8 cellular contexts compared by ENCODE assay signal in genomic region chr15:34318277-34319079, GRCh38. TPM values are rescaled to one million over a fixed set of nuclear protein-coding genes. Genes with fewer than 3 reads are reported as not detected.
DNase-seq lines count a peak whose midpoint lies in the region; ATAC-seq and TF ChIP-seq lines count a peak whose summit lies in the region.

No MANE protein-coding gene starts in this region.

- H3K27ac ChIP-seq in vagina = peak overlapping the region; percentile 67

- no peaks in the 10 kb centered on the region for H3K27me3 ChIP-seq in vagina

- DNase-seq in DMS 273 (lab: John Stamatoyannopoulos, UW; ENCODE audit: unreplicated experiment) (peak; percentile 4), DMS 273 treated with DMSO at 0.1 percent for 48 hours (lab: John Stamatoyannopoulos, UW) (no peak), LHCN-M2 (ENCODE audit: low read depth) (peak; percentile 51), SW480 (ENCODE audit: low spot score) (peak; percentile 69), mucosa of gallbladder (ENCODE audit: low spot score) (peak; percentile 75), vagina (ENCODE audit: extremely low spot score in 2 of 2) (no peak)

- TF ChIP-seq CTCF in vagina (IDR thresholded peaks at IDR 0.05) = no peak

- peak in 1 of 2 donors; percentile 25 for TF ChIP-seq POLR2A in vagina (IDR thresholded peaks at IDR 0.05)

- H3K4me3 ChIP-seq in vagina = peak overlapping the region; percentile 48 to 56

- no peaks in the 10 kb centered on the region for H3K36me3 ChIP-seq in vagina

- intact Hi-C loops in vagina (cut with DNase I) = no loop called here

- peaks cover 31% of the 10 kb centered on the region for H3K4me1 ChIP-seq in vagina

- ATAC-seq in GM21717 (IDR thresholded peaks at IDR 0.05; ENCODE audit: unreplicated experiment) = peak; percentile 57
- ATAC-seq in esophagus mucosa = peak; percentile 98

- H3K9me3 ChIP-seq in vagina = no peaks in the 10 kb centered on the region

RNA-seq across cellular contexts. Expression of gene SLC12A6, which starts 19.1 kb away (rescaled TPM):
- total RNA-seq in LHCN-M2 (2014; rRNA removed) (11.2 and 12.1 TPM in 2 replicates), esophagus mucosa (48.9 TPM), mucosa of gallbladder (18.3 TPM), vagina (73.4 TPM)
- polyA plus RNA-seq in LHCN-M2 (2012) = 3.4 TPM

RNA-seq across cellular contexts. Expression of gene NOP10, which starts 24.5 kb away (rescaled TPM):
- total RNA-seq in LHCN-M2 (2014; rRNA removed) (166 and 200 TPM in 2 replicates), esophagus mucosa (157 TPM), mucosa of gallbladder (116 TPM), vagina (150 TPM)
- 435 TPM for polyA plus RNA-seq in LHCN-M2 (2012)

RNA-seq across cellular contexts. Expression of gene NUTM1, which starts 24.6 kb away (rescaled TPM):
- total RNA-seq in LHCN-M2 (2014; rRNA removed) (0.06 TPM in 1 of 2 replicates, not detected in the other), esophagus mucosa (not detected), mucosa of gallbladder (not detected), vagina (not detected)
- polyA plus RNA-seq in LHCN-M2 (2012) = not detected

RNA-seq across cellular contexts. Expression of gene LPCAT4, which starts 48.5 kb away (rescaled TPM):
- total RNA-seq in LHCN-M2 (2014; rRNA removed) (18.9 and 25.3 TPM in 2 replicates), esophagus mucosa (37.6 TPM), mucosa of gallbladder (97.9 TPM), vagina (47.4 TPM)
- polyA plus RNA-seq in LHCN-M2 (2012) = 27.6 TPM

Comparison
In these comparisons a context has a peak if more than half of its experiments do, and no peak if none do; other contexts are left out.
1. DNase-seq: peak in DMS 273 (single experiment), LHCN-M2 (single experiment), SW480 (single experiment) and mucosa of gallbladder (single experiment); none in DMS 273 treated with DMSO at 0.1 percent for 48 hours (single experiment) and vagina (0 of 2).